1 cellular context compared by ENCODE assay signal in genomic region chr1:119964673-119965363, GRCh38.
TF ChIP-seq lines count a peak whose summit lies in the region.

No MANE protein-coding gene starts in this region.

TF ChIP-seq in SK-N-SH treated with all-trans-retinoic acid at 6 μM for 48 hours, 23 proteins besides CTCF, POLR2A, EP300 and RAD21 (continued from another document):
- TF ChIP-seq POU6F1 (CRISPR knock-in tag; IDR thresholded peaks at IDR 0.05; ENCODE audit: borderline replicate concordance, low read depth) (no peak), ZNF70 (CRISPR knock-in tag; IDR thresholded peaks at IDR 0.05) (no peak), ESRRG (CRISPR knock-in tag; IDR thresholded peaks at IDR 0.05) (no peak), ZFP3 (CRISPR knock-in tag; IDR thresholded peaks at IDR 0.05) (no peak), ZC3H10 (CRISPR knock-in tag; IDR thresholded peaks at IDR 0.05) (no peak), SNAI2 (CRISPR knock-in tag; IDR thresholded peaks at IDR 0.05) (no peak), ZFP30 (CRISPR knock-in tag; IDR thresholded peaks at IDR 0.05) (no peak)
TF ChIP-seq in SK-N-SH treated with all-trans-retinoic acid at 6 μM for 48 hours: peak in this region for 0.
